ENCODE assay signal across 13 cellular contexts in genomic region chr3:169286992-169287391, GRCh38.
DNase-seq lines count a peak whose midpoint lies in the region; ATAC-seq, FAIRE-seq and TF ChIP-seq lines count a peak whose summit lies in the region.
"Had no signal": no experiment of that assay in that cellular context is flagged by ENCODE, and none has a peak within 500 bp of the region (broad histone marks: within the 10 kb centered on the region; RNA-seq: fewer than 3 reads in every experiment).

No MANE protein-coding gene starts in this region.

- H3K4me3 ChIP-seq in HEK293 (ENCODE audit: low read depth, low read length) (no peak overlapping the region), endothelial cell of umbilical vein (replicated peaks in 1 of 3; ENCODE audit: insufficient read depth in 1 of 3, low read depth in 1 of 3, low read length in 3 of 3) (no peak overlapping the region), sigmoid colon (no peak overlapping the region), OCI-LY7 (ENCODE audit: low read depth, low read length, poor library complexity, severe bottlenecking) (no peak overlapping the region)

- H3K4me1 Mint-ChIP-seq in activated CD8-positive, alpha-beta T cell treated with anti-CD3 and anti-CD28 coated beads, Interleukin-2, amount 10 ng/mL, durations not matched to agents 7 days and 5 days (ENCODE audit: low read depth) = no peaks in the 10 kb centered on the region
- H3K4me1 Mint-ChIP-seq: naive thymus-derived CD8-positive, alpha-beta T cell had no signal

- POLR2A ChIA-PET in HEK293 (lab: Yijun Ruan, JAX) = no interaction called here
- POLR2A ChIA-PET in endothelial cell of umbilical vein (lab: Charles Lee) = no interaction called here
- POLR2A ChIA-PET in activated CD8-positive, alpha-beta T cell treated with anti-CD3 and anti-CD28 coated beads, Interleukin-2, amount 10 ng/mL, durations not matched to agents 7 days and 5 days (lab: Charles Lee) = no interaction called here
- POLR2A ChIA-PET in OCI-LY7 (lab: Charles Lee) = no interaction called here

- ATAC-seq in activated CD8-positive, alpha-beta T cell treated with anti-CD3 and anti-CD28 coated beads, Interleukin-2, amount 10 ng/mL, durations not matched to agents 7 days and 5 days = no peak
- ATAC-seq in GM21447 (IDR thresholded peaks at IDR 0.05; ENCODE audit: unreplicated experiment) = no peak
- ATAC-seq: activated naive CD4-positive, alpha-beta T cell treated with anti-CD3 and anti-CD28 coated beads, Interleukin-2, amount 50 U/mL, for 72 hours; naive thymus-derived CD8-positive, alpha-beta T cell had no signal

- BruUV-seq in endothelial cell of umbilical vein (replicated peaks; lab: Mats Ljungman, UMichigan) (no TSS peak), OCI-LY7 (replicated peaks; lab: Mats Ljungman, UMichigan) (no TSS peak)

- H3K4me1 ChIP-seq in HEK293 (ENCODE audit: control insufficient read depth, insufficient read depth, low read length) (peaks cover 24% of the 10 kb centered on the region), endothelial cell of umbilical vein (ENCODE audit: control insufficient read depth, extremely low read depth, insufficient read depth, low read length) (peaks cover 18% of the 10 kb centered on the region), sigmoid colon (peaks cover 0 to 31% (median 26%) of the 10 kb centered on the region in 4 donors), OCI-LY7 (ENCODE audit: insufficient read depth, low read length, poor library complexity, severe bottlenecking) (no peaks in the 10 kb centered on the region)

- no peaks in the 10 kb centered on the region for H3K9me2 ChIP-seq in OCI-LY7 (ENCODE audit: insufficient read depth, low read length)

- CTCF ChIA-PET in HEK293 (lab: Yijun Ruan, JAX) = no interaction called here
- CTCF ChIA-PET in endothelial cell of umbilical vein (lab: Charles Lee) = interaction anchor here (0.8 to 2.2 kb wide), 6 partner anchors 9 to 143 kb away, joined by 3 to 11 read pairs (median 4); no protein-coding TSS in a partner anchor
- CTCF ChIA-PET in activated CD8-positive, alpha-beta T cell treated with anti-CD3 and anti-CD28 coated beads, Interleukin-2, amount 10 ng/mL, durations not matched to agents 7 days and 5 days (lab: Charles Lee) = no interaction called here
- CTCF ChIA-PET in OCI-LY7 (lab: Charles Lee; ENCODE audit: unreplicated experiment) = no interaction called here

- dilution Hi-C loops in endothelial cell of umbilical vein (cut with MboI; ENCODE audit: extremely low pct_ligation_motif_present, low sequenced_read_pairs) = no loop called here

- H3K27ac ChIP-seq in HEK293 (ENCODE audit: extremely low read depth, low read depth, low read length) (peak overlapping the region; percentile 65), endothelial cell of umbilical vein (ENCODE audit: insufficient read depth, low read depth, low read length) (no peak overlapping the region), sigmoid colon (peak overlapping the region in 3 of 4 donors; percentile 60 to 68 (median 63)), OCI-LY7 (ENCODE audit: low read depth, low read length, poor library complexity, severe bottlenecking) (no peak overlapping the region)

- H3K9me1 ChIP-seq in endothelial cell of umbilical vein (replicated peaks; ENCODE audit: control insufficient read depth, extremely low read depth, insufficient read depth, low read length) = no peaks in the 10 kb centered on the region

- no peak for TF ChIP-seq POLR2A in endothelial cell of umbilical vein (IDR thresholded peaks at IDR 0.05; ENCODE audit: low read depth, low read length)
- no peak for TF ChIP-seq POLR2A in sigmoid colon (IDR thresholded peaks at IDR 0.05)

- H3K27me3 Mint-ChIP-seq in activated CD8-positive, alpha-beta T cell treated with anti-CD3 and anti-CD28 coated beads, Interleukin-2, amount 10 ng/mL, durations not matched to agents 7 days and 5 days (ENCODE audit: low read depth) = peaks cover 3% of the 10 kb centered on the region

- TF ChIP-seq EP300 in sigmoid colon (IDR thresholded peaks at IDR 0.05) = no peak

- H2AFZ ChIP-seq in endothelial cell of umbilical vein (ENCODE audit: low read depth, low read length) (no peak overlapping the region), OCI-LY7 (ENCODE audit: low read length) (no peak overlapping the region)

- no peaks in the 10 kb centered on the region for H3K9me3 Mint-ChIP-seq in activated CD8-positive, alpha-beta T cell treated with anti-CD3 and anti-CD28 coated beads, Interleukin-2, amount 10 ng/mL, durations not matched to agents 7 days and 5 days (ENCODE audit: insufficient read depth)
- H3K9me3 Mint-ChIP-seq: activated naive CD4-positive, alpha-beta T cell treated with anti-CD3 and anti-CD28 coated beads, Interleukin-2, amount 50 U/mL, for 72 hours; naive thymus-derived CD8-positive, alpha-beta T cell had no signal

- H3K27ac Mint-ChIP-seq in activated CD8-positive, alpha-beta T cell treated with anti-CD3 and anti-CD28 coated beads, Interleukin-2, amount 10 ng/mL, durations not matched to agents 7 days and 5 days = no peak overlapping the region
- H3K27ac Mint-ChIP-seq: activated naive CD4-positive, alpha-beta T cell treated with anti-CD3 and anti-CD28 coated beads, Interleukin-2, amount 50 U/mL, for 72 hours; naive thymus-derived CD8-positive, alpha-beta T cell had no signal

- H3K4me3 Mint-ChIP-seq in activated CD8-positive, alpha-beta T cell treated with anti-CD3 and anti-CD28 coated beads, Interleukin-2, amount 10 ng/mL, durations not matched to agents 7 days and 5 days = no peak overlapping the region
- H3K4me3 Mint-ChIP-seq: naive thymus-derived CD8-positive, alpha-beta T cell had no signal

- TF ChIP-seq CTCF in HEK293 (tag by site-specific recombination; IDR thresholded peaks at IDR 0.05) (no peak), endothelial cell of umbilical vein (IDR thresholded peaks at IDR 0.05; ENCODE audit: extremely low read depth in 1 of 2, insufficient read depth in 1 of 2, low read depth in 1 of 2, low read length in 2 of 2) (no peak), sigmoid colon (IDR thresholded peaks at IDR 0.05) (no peak), OCI-LY7 (conservative IDR thresholded peaks at IDR 0.05; ENCODE audit: low read length) (no peak)

- peaks cover 2% of the 10 kb centered on the region for H3K79me2 ChIP-seq in endothelial cell of umbilical vein (ENCODE audit: control insufficient read depth, insufficient read depth, low read length)
- no peaks in the 10 kb centered on the region for H3K79me2 ChIP-seq in OCI-LY7 (ENCODE audit: insufficient read depth, low read depth, low read length)

- H4K20me1 ChIP-seq in endothelial cell of umbilical vein (replicated peaks; ENCODE audit: control insufficient read depth, extremely low read depth, insufficient read depth, low read length) (no peaks in the 10 kb centered on the region), OCI-LY7 (ENCODE audit: insufficient read depth, low read length) (no peaks in the 10 kb centered on the region)

- H3K9me3 ChIP-seq in HEK293 (ENCODE audit: control insufficient read depth, insufficient read depth, low read depth, low read length) (no peaks in the 10 kb centered on the region), endothelial cell of umbilical vein (replicated peaks; ENCODE audit: control insufficient read depth, insufficient read depth, low read length) (no peaks in the 10 kb centered on the region), sigmoid colon (no peaks in the 10 kb centered on the region), OCI-LY7 (ENCODE audit: low read length) (no peaks in the 10 kb centered on the region)

- no peak for FAIRE-seq in endothelial cell of umbilical vein (lab: Jason Lieb, UNC)
- FAIRE-seq: HTR-8/SVneo had no signal

- peak; percentile 99 for DNase-seq in NCI-H2107 treated with DMSO at 0.1 percent for 48 hours (lab: John Stamatoyannopoulos, UW; ENCODE audit: unreplicated experiment)
- no peak for DNase-seq in endothelial cell of umbilical vein (ENCODE audit: low read depth, low spot score)
- no peak for DNase-seq in sigmoid colon
- no peak for DNase-seq in activated CD8-positive, alpha-beta T cell treated with anti-CD3 and anti-CD28 coated beads, Interleukin-2, amount 10 ng/mL, durations not matched to agents 7 days and 5 days
- DNase-seq in OCI-LY7 (ENCODE audit: low spot score) = no peak
- DNase-seq: central memory CD4-positive, alpha-beta T cell; islet precursor cell; naive thymus-derived CD8-positive, alpha-beta T cell; NK-92 treated with Interleukin-12 subunit alpha and Interleukin-12 subunit beta, amount 100 ng/mL, for 24 hours had no signal

- H3K4me2 ChIP-seq in endothelial cell of umbilical vein (ENCODE audit: insufficient read depth, low read length) (peak overlapping the region; percentile 42), OCI-LY7 (ENCODE audit: low read length) (no peak overlapping the region)

- no peak overlapping the region for H3K9ac ChIP-seq in endothelial cell of umbilical vein (replicated peaks; ENCODE audit: extremely low read depth, insufficient read depth, low read length)

- H3K36me3 Mint-ChIP-seq in activated CD8-positive, alpha-beta T cell treated with anti-CD3 and anti-CD28 coated beads, Interleukin-2, amount 10 ng/mL, durations not matched to agents 7 days and 5 days (ENCODE audit: low read depth) = no peaks in the 10 kb centered on the region
- H3K36me3 Mint-ChIP-seq: activated naive CD4-positive, alpha-beta T cell treated with anti-CD3 and anti-CD28 coated beads, Interleukin-2, amount 50 U/mL, for 72 hours; naive thymus-derived CD8-positive, alpha-beta T cell had no signal

- intact Hi-C loops in endothelial cell of umbilical vein (cut with micrococcal nuclease) = loop anchor here (2.0 kb wide), 2 partner anchors 42 to 68 kb away; no protein-coding TSS in a partner anchor
- intact Hi-C loops in sigmoid colon (cut with DNase I) = no loop called here
- intact Hi-C loops in OCI-LY7 (cut with micrococcal nuclease; ENCODE audit: unreplicated experiment) = no loop called here

- H3K36me3 ChIP-seq in HEK293 (ENCODE audit: control insufficient read depth in 2 of 2, insufficient read depth in 1 of 2, low read length in 2 of 2) (no peaks in the 10 kb centered on the region), endothelial cell of umbilical vein (ENCODE audit: control insufficient read depth in 2 of 2, extremely low read depth in 1 of 2, insufficient read depth in 2 of 2, low read length in 2 of 2) (no peaks in the 10 kb centered on the region), sigmoid colon (no peaks in the 10 kb centered on the region), OCI-LY7 (ENCODE audit: insufficient read depth, low read length) (no peaks in the 10 kb centered on the region)

- WGBS in sigmoid colon, 2 donors = 20 to 58% methylated on average over 6 of the region's 6 CpGs

- H3K27me3 ChIP-seq in endothelial cell of umbilical vein (ENCODE audit: control insufficient read depth in 2 of 2, insufficient read depth in 2 of 2, low read length in 2 of 2) (no peaks in the 10 kb centered on the region), sigmoid colon (no peaks in the 10 kb centered on the region)

TF ChIP-seq in HEK293, 187 proteins besides CTCF, POLR2A, EP300 and RAD21 (continues in another document):
- TF ChIP-seq ZBTB48 (tag by site-specific recombination; IDR thresholded peaks at IDR 0.05) (no peak), ZNF843 (tag by site-specific recombination; IDR thresholded peaks at IDR 0.05) (peak; percentile 52; the same call in 1 of the 2 replicates)

TF ChIP-seq in endothelial cell of umbilical vein, 7 proteins besides CTCF, POLR2A, EP300 and RAD21 (continues in another document):
- no peak for TF ChIP-seq MYC (IDR thresholded peaks at IDR 0.05; ENCODE audit: low read depth, low read length)

Comparison
In these comparisons a context has a peak if more than half of its experiments do, and no peak if none do; other contexts are left out.
1. H3K27ac ChIP-seq: peak in HEK293 (single experiment) and sigmoid colon (3 of 4); none in endothelial cell of umbilical vein (single experiment) and OCI-LY7 (single experiment).